33 cellular contexts compared by ENCODE assay signal in genomic region chr11:95713428-95713827, GRCh38.
"Had no signal": no experiment of that assay in that cellular context is flagged by ENCODE, and none has a peak within 500 bp of the region (broad histone marks: within the 10 kb centered on the region; RNA-seq: fewer than 3 reads in every experiment).

No MANE protein-coding gene starts in this region.

- H3K9me3 ChIP-seq: adrenal gland, body of pancreas, esophagus muscularis mucosa, gastrocnemius medialis had no signal

- ATAC-seq: activated CD4-positive, CD25-positive, alpha-beta regulatory T cell treated with anti-CD3 and anti-CD28 coated beads, Interleukin-2, amount 50 U/mL, for 24 hours; activated CD8-positive, alpha-beta memory T cell treated with anti-CD3 and anti-CD28 coated beads, Interleukin-2, amount 10 ng/mL, durations not matched to agents 7 days and 5 days; activated CD8-positive, alpha-beta T cell treated with anti-CD3 and anti-CD28 coated beads, Interleukin-2, amount 10 ng/mL, durations not matched to agents 7 days and 5 days; activated naive CD8-positive, alpha-beta T cell treated with anti-CD3 and anti-CD28 coated beads, Interleukin-2, amount 50 U/mL, for 24 hours; body of pancreas; effector memory CD8-positive, alpha-beta T cell; foreskin keratinocyte; gastrocnemius medialis; WTC11 had no signal

- H3K9me3 Mint-ChIP-seq: activated CD4-positive, alpha-beta memory T cell treated with anti-CD3 and anti-CD28 coated beads for 36 hours; activated naive CD4-positive, alpha-beta T cell treated with anti-CD3 and anti-CD28 coated beads for 36 hours; activated naive CD4-positive, alpha-beta T cell treated with anti-CD3 and anti-CD28 coated beads, Interleukin-2, amount 50 U/mL, for 24 hours; activated naive CD8-positive, alpha-beta T cell treated with anti-CD3 and anti-CD28 coated beads for 36 hours; activated naive CD8-positive, alpha-beta T cell treated with anti-CD3 and anti-CD28 coated beads, Interleukin-2, amount 50 U/mL, for 24 hours; activated T-helper 1 cell treated with anti-CD3 and anti-CD28 coated beads, Interleukin-12 subunit alpha, Interleukin-12 subunit beta, Interleukin-2, Interleukin-4 antibody, amounts not matched to agents 30 ng/mL and 10 ng/mL and 1 ng/mL, durations not matched to agents 14 hours and 24 hours and 36 hours; activated T-helper 2 cell treated with anti-CD3 and anti-CD28 coated beads, Interferon-gamma antibody, Interleukin-2, Interleukin-4, amounts not matched to agents 10 μg/mL and 5 μg/mL and 100 μg/mL, durations not matched to agents 14 hours and 24 hours and 36 hours; effector memory CD8-positive, alpha-beta T cell; WTC11 had no signal

- H3K27ac Mint-ChIP-seq: activated CD4-positive, alpha-beta memory T cell treated with anti-CD3 and anti-CD28 coated beads for 36 hours; activated CD8-positive, alpha-beta memory T cell treated with anti-CD3 and anti-CD28 coated beads, Interleukin-2, amount 10 ng/mL, durations not matched to agents 7 days and 5 days; activated CD8-positive, alpha-beta T cell treated with anti-CD3 and anti-CD28 coated beads, Interleukin-2, amount 10 ng/mL, durations not matched to agents 7 days and 5 days; activated naive CD4-positive, alpha-beta T cell treated with anti-CD3 and anti-CD28 coated beads for 36 hours; activated naive CD4-positive, alpha-beta T cell treated with anti-CD3 and anti-CD28 coated beads, Interleukin-2, amount 50 U/mL, for 24 hours; activated naive CD8-positive, alpha-beta T cell treated with anti-CD3 and anti-CD28 coated beads for 36 hours; activated naive CD8-positive, alpha-beta T cell treated with anti-CD3 and anti-CD28 coated beads, Interleukin-2, amount 50 U/mL, for 24 hours; activated T-helper 1 cell treated with anti-CD3 and anti-CD28 coated beads, Interleukin-12 subunit alpha, Interleukin-12 subunit beta, Interleukin-2, Interleukin-4 antibody, amounts not matched to agents 30 ng/mL and 10 ng/mL and 1 ng/mL, durations not matched to agents 14 hours and 24 hours and 36 hours; activated T-helper 2 cell treated with anti-CD3 and anti-CD28 coated beads, Interferon-gamma antibody, Interleukin-2, Interleukin-4, amounts not matched to agents 10 μg/mL and 5 μg/mL and 100 μg/mL, durations not matched to agents 14 hours and 24 hours and 36 hours; effector memory CD8-positive, alpha-beta T cell; WTC11 had no signal

- H3K36me3 ChIP-seq: adrenal gland, esophagus muscularis mucosa, gastrocnemius medialis had no signal

- H3K27me3 ChIP-seq: adrenal gland, body of pancreas, esophagus muscularis mucosa, foreskin keratinocyte, gastrocnemius medialis had no signal

- H3K4me1 ChIP-seq: body of pancreas, esophagus muscularis mucosa, gastrocnemius medialis had no signal

- H3K4me3 Mint-ChIP-seq: activated CD4-positive, alpha-beta memory T cell treated with anti-CD3 and anti-CD28 coated beads for 36 hours; activated CD8-positive, alpha-beta memory T cell treated with anti-CD3 and anti-CD28 coated beads, Interleukin-2, amount 10 ng/mL, durations not matched to agents 7 days and 5 days; activated CD8-positive, alpha-beta T cell treated with anti-CD3 and anti-CD28 coated beads, Interleukin-2, amount 10 ng/mL, durations not matched to agents 7 days and 5 days; activated naive CD4-positive, alpha-beta T cell treated with anti-CD3 and anti-CD28 coated beads for 36 hours; activated naive CD4-positive, alpha-beta T cell treated with anti-CD3 and anti-CD28 coated beads, Interleukin-2, amount 50 U/mL, for 24 hours; activated naive CD8-positive, alpha-beta T cell treated with anti-CD3 and anti-CD28 coated beads for 36 hours; activated naive CD8-positive, alpha-beta T cell treated with anti-CD3 and anti-CD28 coated beads, Interleukin-2, amount 50 U/mL, for 24 hours; activated T-helper 1 cell treated with anti-CD3 and anti-CD28 coated beads, Interleukin-12 subunit alpha, Interleukin-12 subunit beta, Interleukin-2, Interleukin-4 antibody, amounts not matched to agents 30 ng/mL and 10 ng/mL and 1 ng/mL, durations not matched to agents 14 hours and 24 hours and 36 hours; effector memory CD8-positive, alpha-beta T cell; WTC11 had no signal

- DNase-seq: activated CD4-positive, alpha-beta memory T cell treated with anti-CD3 and anti-CD28 coated beads for 36 hours; activated CD4-positive, alpha-beta T cell treated with anti-CD3 and anti-CD28 coated beads for 48 hours; activated CD8-positive, alpha-beta memory T cell treated with anti-CD3 and anti-CD28 coated beads, Interleukin-2, amount 10 ng/mL, durations not matched to agents 7 days and 5 days; activated CD8-positive, alpha-beta memory T cell treated with anti-CD3 and anti-CD28 coated beads, Interleukin-2, amount 50 U/mL, for 4 hours; activated CD8-positive, alpha-beta T cell treated with anti-CD3 and anti-CD28 coated beads, Interleukin-2, amount 10 ng/mL, durations not matched to agents 7 days and 5 days; activated effector memory CD4-positive, alpha-beta T cell treated with anti-CD3 and anti-CD28 coated beads, Interleukin-2, amount 50 U/mL, for 16 hours; activated naive CD4-positive, alpha-beta T cell treated with anti-CD3 and anti-CD28 coated beads for 36 hours; activated naive CD8-positive, alpha-beta T cell treated with anti-CD3 and anti-CD28 coated beads for 36 hours; activated naive CD8-positive, alpha-beta T cell treated with anti-CD3 and anti-CD28 coated beads, Interleukin-2, amount 50 U/mL, for 24 hours; activated T-cell treated with anti-CD3 and anti-CD28 coated beads, Interleukin-2, amount 50 U/mL, for 1 hour; activated T-cell treated with anti-CD3 and anti-CD28 coated beads, Interleukin-2, amount 50 U/mL, for 48 hours; adrenal gland; amygdala; aorta; body of pancreas; caudate nucleus; cortex of kidney; dermis blood vessel endothelial cell; effector CD4-positive, alpha-beta T cell; effector memory CD8-positive, alpha-beta T cell; erythroblast; foreskin keratinocyte; gastrocnemius medialis; glutamatergic neuron; T-helper 1 cell; T-helper 2 cell had no signal

- H3K27me3 Mint-ChIP-seq: activated CD4-positive, alpha-beta memory T cell treated with anti-CD3 and anti-CD28 coated beads for 36 hours had no signal

- H3K27ac ChIP-seq: adrenal gland, body of pancreas, esophagus muscularis mucosa, foreskin keratinocyte, gastrocnemius medialis, VCaP had no signal

- H3K36me3 Mint-ChIP-seq: activated CD4-positive, alpha-beta memory T cell treated with anti-CD3 and anti-CD28 coated beads for 36 hours; activated naive CD4-positive, alpha-beta T cell treated with anti-CD3 and anti-CD28 coated beads, Interleukin-2, amount 50 U/mL, for 24 hours; activated naive CD8-positive, alpha-beta T cell treated with anti-CD3 and anti-CD28 coated beads for 36 hours; WTC11 had no signal

- H3K4me3 ChIP-seq: adrenal gland, body of pancreas, esophagus muscularis mucosa, gastrocnemius medialis had no signal
